Comparison of ENCODE assay signal across 4 cellular contexts in the genomic region with DNA sequence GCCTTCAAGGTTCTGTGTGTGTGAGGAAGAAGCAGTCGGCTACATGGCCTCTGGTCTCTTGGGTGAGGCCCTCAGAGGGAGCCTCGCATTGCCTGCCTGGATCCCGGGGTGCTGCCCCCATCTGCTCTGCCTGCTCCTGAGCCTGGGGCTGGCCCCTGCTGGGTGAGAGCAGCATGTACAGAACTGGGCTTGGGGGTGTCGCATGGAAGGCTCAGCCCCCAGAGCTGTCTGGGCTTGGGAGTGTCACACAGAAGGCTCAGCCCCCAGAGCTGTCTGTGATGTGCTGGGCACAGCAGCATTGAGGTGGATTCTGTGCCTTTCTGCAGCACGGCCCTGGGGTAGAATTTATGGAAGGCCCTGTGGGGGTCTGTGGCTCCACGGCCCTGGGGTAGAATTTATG. TPM values are rescaled to one million over a fixed set of nuclear protein-coding genes. Genes with fewer than 3 reads are reported as not detected.
"Had no signal": no experiment of that assay in that cellular context is flagged by ENCODE, and none has a peak within 500 bp of the region (broad histone marks: within the 10 kb centered on the region; RNA-seq: fewer than 3 reads in every experiment).

No MANE protein-coding gene starts in this region.

RNA-seq across cellular contexts. Expression of a gene that starts 6.4 kb away (rescaled TPM):
- total RNA-seq: activated naive CD8-positive, alpha-beta T cell treated with anti-CD3 and anti-CD28 coated beads for 36 hours; activated naive CD8-positive, alpha-beta T cell treated with anti-CD3 and anti-CD28 coated beads, Interleukin-2, amount 10 ng/mL, durations not matched to agents 7 days and 5 days; activated T-helper 1 cell treated with anti-CD3 and anti-CD28 coated beads, Interleukin-12 subunit alpha, Interleukin-12 subunit beta, Interleukin-2, Interleukin-4 antibody, amounts not matched to agents 30 ng/mL and 10 ng/mL and 1 ng/mL, durations not matched to agents 14 hours and 24 hours and 36 hours; ascending aorta had no signal
